ENCODE assay signal across 11 cellular contexts in the genomic region with DNA sequence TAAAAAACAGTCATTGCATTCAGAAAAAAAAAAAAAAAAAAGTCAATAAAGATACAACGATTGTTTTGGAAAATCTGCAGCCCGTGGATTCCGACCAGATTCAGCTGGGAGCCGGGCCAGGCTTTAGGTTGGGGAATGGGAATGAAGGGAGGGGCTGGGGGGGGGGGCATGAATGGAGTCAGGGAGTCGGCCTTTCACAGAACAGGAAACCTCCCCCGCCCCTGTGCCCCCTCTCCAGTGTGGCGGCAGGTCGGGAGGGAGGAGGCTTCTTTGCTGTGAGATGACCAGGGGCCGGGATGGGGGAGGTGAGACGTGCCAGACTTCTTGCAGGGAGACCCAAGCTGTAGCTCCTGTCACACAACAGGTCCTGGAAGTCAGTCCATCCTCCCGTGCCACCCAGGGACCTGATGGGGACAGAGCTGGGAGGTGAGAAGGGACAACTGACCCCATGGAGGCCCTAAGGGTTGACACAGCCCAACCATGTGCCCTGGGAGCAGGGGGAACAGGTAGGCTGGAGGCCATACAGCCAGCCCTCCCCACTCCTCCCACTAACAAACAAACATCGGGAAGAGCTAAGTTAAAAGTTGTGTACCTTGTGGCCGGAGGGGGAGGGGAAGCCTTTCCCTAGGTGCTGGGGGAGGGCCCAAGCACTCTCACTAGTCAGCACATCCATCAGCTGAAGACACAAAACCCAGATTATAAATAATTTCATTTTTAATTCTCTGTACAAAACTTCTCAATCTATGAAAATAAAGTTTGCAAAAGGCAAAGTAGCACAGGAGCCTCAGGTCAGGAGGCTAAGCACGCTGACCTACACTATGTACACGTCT. TPM values are rescaled to one million over a fixed set of nuclear protein-coding genes. Genes with fewer than 3 reads are reported as not detected.
A peak's percentile ranks its signal among the peaks of the same experiment; 100 is the strongest.
DNase-seq lines count a peak whose midpoint lies in the region; ATAC-seq, FAIRE-seq and TF ChIP-seq lines count a peak whose summit lies in the region.
"Had no signal": no experiment of that assay in that cellular context is flagged by ENCODE, and none has a peak within 500 bp of the region (broad histone marks: within the 10 kb centered on the region; RNA-seq: fewer than 3 reads in every experiment).

No MANE protein-coding gene starts in this region.

- TF ChIP-seq POLR2A in H1 (IDR thresholded peaks at IDR 0.05; ENCODE audit: control extremely low read depth in 1 of 2, low read depth in 2 of 2, low read length in 2 of 2) = no peak
- no peak for TF ChIP-seq POLR2A in ovary (IDR thresholded peaks at IDR 0.05)

- intact Hi-C loops in Calu3 (cut with micrococcal nuclease; ENCODE audit: unreplicated experiment) = loop anchor here (10.0 kb wide), 1 partner anchor 53 kb away; no protein-coding TSS in a partner anchor
- intact Hi-C loops in ovary (cut with DNase I) = loop anchor here (2.0 to 10.0 kb wide), 6 partner anchors 46 to 457 kb away; partner anchors contain the start of genes ATPAF2 (in 1 of the 4) and GID4 (in 1 of the 4)

- no peak overlapping the region for H3K14ac ChIP-seq in H1 (ENCODE audit: insufficient read length)

- H3K4me1 ChIP-seq in H1 (replicated peaks in 1 of 4; ENCODE audit: control insufficient read depth in 3 of 4, insufficient read depth in 4 of 4, low read length in 3 of 4) (peaks cover 0 to 20% (median 12%) of the 10 kb centered on the region in 4 experiments; a peak in 6 of 7 replicates), ovary (ENCODE audit: insufficient read depth) (peaks cover 14% of the 10 kb centered on the region)

- no peak overlapping the region for H2AFZ ChIP-seq in H1 (ENCODE audit: low read length)

- no peak for TF ChIP-seq RAD21 in H1 (IDR thresholded peaks at IDR 0.05 in 1 of 2, conservative IDR thresholded peaks at IDR 0.05 in 1 of 2; ENCODE audit: low read depth in 2 of 2, low read length in 2 of 2)

- BruUV-seq in Calu3 (replicated peaks; lab: Mats Ljungman, UMichigan) = no TSS peak

- TF ChIP-seq CTCF in Calu3 (IDR thresholded peaks at IDR 0.05; ENCODE audit: unreplicated experiment) (no peak), H1 (IDR thresholded peaks at IDR 0.05; ENCODE audit: control extremely low read depth in 1 of 3, insufficient read depth in 1 of 3, low read depth in 1 of 3, low read length in 3 of 3) (no peak), ovary (IDR thresholded peaks at IDR 0.05) (no peak)

- peak overlapping the region; percentile 75; the same call in 1 of the 2 replicates for H2BK5ac ChIP-seq in H1 (ENCODE audit: low read depth, low read length)

- TF ChIP-seq EP300 in H1 (IDR thresholded peaks at IDR 0.05; ENCODE audit: borderline replicate concordance in 1 of 2, low read depth in 2 of 2, low read length in 2 of 2) (no peak), ovary (IDR thresholded peaks at IDR 0.05) (no peak)

- peak overlapping the region; percentile 56 for H3K27ac Mint-ChIP-seq in Calu3 (ENCODE audit: unreplicated experiment)

- H3K36me3 ChIP-seq in H1 (ENCODE audit: control insufficient read depth in 2 of 4, insufficient read depth in 4 of 4, low read length in 3 of 4) = peaks cover 15 to 30% (median 22%) of the 10 kb centered on the region in 4 experiments; a peak in 7 of 8 replicates
- no peaks in the 10 kb centered on the region for H3K36me3 ChIP-seq in ovary

- H4K20me1 ChIP-seq in H1 (replicated peaks in 1 of 2; ENCODE audit: control insufficient read depth in 1 of 2, insufficient read depth in 2 of 2, low read length in 2 of 2) = peaks cover 6 to 17% of the 10 kb centered on the region in 2 experiments

- 72% methylated on average over 10 of the region's 15 CpGs; no CpG with 5 or more reads in 1 of the 2 experiments for WGBS in H1 (ENCODE audit: extremely low coverage in 1 of 2, insufficient coverage in 1 of 2, insufficient read length in 1 of 2, insufficient replicate concordance in 2 of 2, low coverage in 1 of 2, low lambda C conversion rate in 2 of 2, missing lambda C conversion rate in 1 of 2), 2 experiments
- 13 to 23% (median 20%) methylated on average over 15 of the region's 15 CpGs for WGBS in ovary, 3 donors

- peaks cover 10% of the 10 kb centered on the region; the same call in 1 of the 2 replicates for H3K23me2 ChIP-seq in H1 (ENCODE audit: low read depth, low read length)

- H2BK15ac ChIP-seq in H1 (ENCODE audit: low read length) = no peak overlapping the region

- no peak overlapping the region for H4K5ac ChIP-seq in H1 (ENCODE audit: insufficient read length, low read depth, low read length)

- POLR2A ChIA-PET in H1 (lab: Charles Lee; ENCODE audit: partially characterized antibody) = interaction anchor here (0.6 to 24.7 kb wide), 9 partner anchors 11 to 44 kb away, joined by 3 to 532 read pairs (median 3); partner anchors contain the start of gene SREBF1

- peaks cover 6 to 23% (median 17%) of the 10 kb centered on the region in 4 experiments for H3K27me3 ChIP-seq in H1 (replicated peaks in 1 of 4; ENCODE audit: control insufficient read depth in 3 of 4, extremely low read depth in 1 of 4, insufficient read depth in 3 of 4, low read length in 3 of 4)
- H3K27me3 ChIP-seq in ovary = no peaks in the 10 kb centered on the region
- H3K27me3 ChIP-seq: neutrophil, SJCRH30 had no signal

- H3K79me2 ChIP-seq in H1 (ENCODE audit: control insufficient read depth in 1 of 2, insufficient read depth in 2 of 2, low read length in 2 of 2) = no peaks in the 10 kb centered on the region

- no peak overlapping the region for H3K4me3 Mint-ChIP-seq in Calu3 (ENCODE audit: low read depth, unreplicated experiment)
- H3K4me3 Mint-ChIP-seq: activated T-cell treated with anti-CD3 and anti-CD28 coated beads, Interleukin-2, amount 50 U/mL, for 4 hours had no signal

- no peak overlapping the region for H3K56ac ChIP-seq in H1 (replicated peaks; ENCODE audit: insufficient read length, low read depth, low read length)

- peaks cover 72% of the 10 kb centered on the region for H3K36me3 Mint-ChIP-seq in Calu3 (ENCODE audit: insufficient read depth, unreplicated experiment)

- H3K9me3 Mint-ChIP-seq in Calu3 (ENCODE audit: low read depth, unreplicated experiment) = no peaks in the 10 kb centered on the region
- H3K9me3 Mint-ChIP-seq: activated T-cell treated with anti-CD3 and anti-CD28 coated beads, Interleukin-2, amount 50 U/mL, for 4 hours had no signal

- peak overlapping the region; percentile 83 for H3K18ac ChIP-seq in H1 (ENCODE audit: extremely low read depth, low read length)

- H2BK20ac ChIP-seq in H1 (ENCODE audit: low read length) = no peak overlapping the region

- no peaks in the 10 kb centered on the region for H3K27me3 Mint-ChIP-seq in Calu3 (ENCODE audit: unreplicated experiment)

- H3K9ac ChIP-seq in H1 (replicated peaks in 1 of 4; ENCODE audit: extremely low read depth in 1 of 4, low read depth in 3 of 4, low read length in 3 of 4) = no peak overlapping the region

- no peak for DNase-seq in Calu3
- peak; percentile 83 for DNase-seq in HuH-7.5 (ENCODE audit: low spot score)
- no peak for DNase-seq in H1 (ENCODE audit: low read depth in 1 of 2, low spot score in 2 of 2)
- DNase-seq in ovary = peak; percentile 68 to 81 (median 74)
- no peak for DNase-seq in NCI-H2081 treated with DMSO at 0.1 percent for 48 hours (lab: John Stamatoyannopoulos, UW)
- no peak for DNase-seq in NCI-H226

- H4K8ac ChIP-seq in H1 (ENCODE audit: extremely low read depth, insufficient read depth, low read length) = no peak overlapping the region

- H4K91ac ChIP-seq in H1 (replicated peaks; ENCODE audit: insufficient read length, low read length) = no peak overlapping the region

- H3K4ac ChIP-seq in H1 (replicated peaks; ENCODE audit: insufficient read length, low read depth, low read length) = no peak overlapping the region

- H2AK5ac ChIP-seq in H1 (ENCODE audit: low read depth, low read length) = 0 out of 2 replicates have a peak overlapping the region, but pooled peaks have one; percentile 65

- H3K79me1 ChIP-seq in H1 (ENCODE audit: low read depth, low read length) = no peaks in the 10 kb centered on the region

- H2BK120ac ChIP-seq in H1 (replicated peaks; ENCODE audit: low read depth, low read length) = peak overlapping the region; percentile 4

- no peaks in the 10 kb centered on the region for H3K4me1 Mint-ChIP-seq in Calu3 (ENCODE audit: low read depth, unreplicated experiment)

- H3K4me2 ChIP-seq in H1 (ENCODE audit: insufficient read depth in 1 of 2, low read depth in 2 of 2, low read length in 2 of 2) = peak overlapping the region; percentile 58 to 69

- no peak for FAIRE-seq in H1 (lab: Jason Lieb, UNC)

- CTCF ChIA-PET in Calu3 (lab: Charles Lee) (interaction anchor here (0.5 to 0.7 kb wide), 3 partner anchors 15 to 126 kb away, joined by 3 to 4 read pairs (median 3); no protein-coding TSS in a partner anchor), H1 (lab: Charles Lee; ENCODE audit: partially characterized antibody) (interaction anchor here (0.7 to 18.1 kb wide), 42 partner anchors 8 to 1113 kb away, joined by 3 to 375 read pairs (median 6); partner anchors contain the start of genes ATPAF2, GID4 and SREBF1)

- H3K27ac ChIP-seq in H1 (ENCODE audit: low read depth, low read length) (no peak overlapping the region; the same call in 1 of the 2 replicates), ovary (peak overlapping the region in 1 of 2 donors; percentile 66)
- H3K27ac ChIP-seq: neutrophil, SJCRH30 had no signal

- H3K9me3 ChIP-seq in H1 (ENCODE audit: insufficient read depth in 2 of 2, low read depth in 1 of 2, low read length in 1 of 2) (no peaks in the 10 kb centered on the region), ovary (no peaks in the 10 kb centered on the region)
- H3K9me3 ChIP-seq: neutrophil, SJCRH30 had no signal

- no peak for ATAC-seq in HG02884 (IDR thresholded peaks at IDR 0.05; ENCODE audit: unreplicated experiment)
- no peak for ATAC-seq in GM21576 (IDR thresholded peaks at IDR 0.05; ENCODE audit: unreplicated experiment)

- H3K4me3 ChIP-seq in H1 (ENCODE audit: extremely low read depth in 1 of 4, insufficient read depth in 2 of 4, low read depth in 3 of 4, low read length in 4 of 4) (peak overlapping the region in 2 of 4 experiments; percentile 14 to 24; a peak in 3 of 8 replicates), ovary (no peak overlapping the region)
- H3K4me3 ChIP-seq: SJCRH30 had no signal

- peak overlapping the region; percentile 92; the same call in 1 of the 2 replicates for H2BK12ac ChIP-seq in H1 (ENCODE audit: low read depth, low read length)

- H3K23ac ChIP-seq in H1 (ENCODE audit: insufficient read length) = no peak overlapping the region

TF ChIP-seq in H1, 55 proteins besides CTCF, POLR2A, EP300 and RAD21 (continues in another document):
- TF ChIP-seq RBBP5 (IDR thresholded peaks at IDR 0.05; ENCODE audit: borderline replicate concordance, low read depth, low read length) = no peak

RNA-seq across cellular contexts. Expression of gene SREBF1, which starts 25.2 kb away (rescaled TPM):
- total RNA-seq in Calu3 (2022) (104 and 110 TPM in 2 replicates), ovary (100 to 1,000 TPM in 3 of 7 donors, 10 to 100 TPM in 4; 30.3 to 190 (median 97.4) TPM)
- 69.9 and 70.8 TPM in 2 replicates for total RNA-seq in H1 (2021; fragmentation: NEBNext Ultra II Directional; extraction: Animal tissue kit (Norgen Biotek cat#: 25700))
- polyA plus RNA-seq in H1 (2011; rRNA removed) (28.6 and 64.6 TPM in 2 replicates), ovary (10 to 100 TPM; 24.3 to 44.3 TPM)
- polyA plus RNA-seq in H1 (2011; cell fraction: cytosol; rRNA removed) = 34.1 TPM
- polyA plus RNA-seq in H1 (2011; cell fraction: nucleus; rRNA removed) = 270 TPM
- polyA plus RNA-seq in H1 (2012, experiment 1 of 2) = 45.2 to 64.7 TPM (median 53.7 TPM) in 4 replicates
- 36.4 TPM for polyA plus RNA-seq in H1 (2012, experiment 2 of 2)
- 88.4 TPM for polyA plus RNA-seq in H1 (2013, experiment 1 of 2)
- 76.5 TPM for polyA plus RNA-seq in H1 (2013, experiment 2 of 2)
- polyA minus RNA-seq in H1 (2011; rRNA and poly(A)+ RNA removed) = 21.0 and 35.5 TPM in 2 replicates
- 60.1 TPM for polyA minus RNA-seq in H1 (2011; cell fraction: cytosol; rRNA and poly(A)+ RNA removed)
- 90.1 TPM for polyA minus RNA-seq in H1 (2011; cell fraction: nucleus; rRNA and poly(A)+ RNA removed)

Comparison
In these comparisons a context has a peak if more than half of its experiments do, and no peak if none do; other contexts are left out.
1. DNase-seq: peak in HuH-7.5 (single experiment) and ovary (5 of 5); none in Calu3 (single experiment), H1 (0 of 2), NCI-H2081 treated with DMSO at 0.1 percent for 48 hours (single experiment) and NCI-H226 (single experiment).